In the genomic region with DNA sequence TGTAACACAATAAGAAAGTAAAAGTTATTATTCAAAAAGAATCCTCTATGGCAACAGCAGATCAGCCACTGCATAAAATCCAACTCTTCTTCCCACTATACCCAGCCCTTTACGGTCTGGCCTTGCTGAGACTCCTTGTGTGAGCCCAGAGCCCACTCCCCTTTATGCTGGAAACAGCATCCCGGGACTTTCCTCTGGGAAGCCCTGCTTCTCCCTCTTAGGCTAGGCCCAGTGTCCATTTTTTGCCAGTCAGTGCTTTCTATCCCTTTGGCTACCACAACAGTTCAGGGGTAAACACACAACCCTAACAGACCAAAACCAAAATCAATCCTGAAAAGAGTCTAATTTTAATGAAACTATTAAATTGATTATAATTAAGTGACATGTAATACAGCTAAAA, we compare ENCODE assay signal across 11 cellular contexts. TPM values are rescaled to one million over a fixed set of nuclear protein-coding genes. Genes with fewer than 3 reads are reported as not detected.
DNase-seq lines count a peak whose midpoint lies in the region; ATAC-seq and TF ChIP-seq lines count a peak whose summit lies in the region.
"Had no signal": no experiment of that assay in that cellular context is flagged by ENCODE, and none has a peak within 500 bp of the region (broad histone marks: within the 10 kb centered on the region; RNA-seq: fewer than 3 reads in every experiment).

No MANE protein-coding gene starts in this region.

- TF ChIP-seq CTCF in RWPE1 (conservative IDR thresholded peaks at IDR 0.05; ENCODE audit: low read depth): no peak
- no peak for TF ChIP-seq CTCF in osteocyte (IDR thresholded peaks at IDR 0.05)
- no peak for TF ChIP-seq CTCF in sigmoid colon (IDR thresholded peaks at IDR 0.05)

- H3K4me1 Mint-ChIP-seq in T-helper 1 cell treated with Interleukin-12 subunit alpha and Interleukin-12 subunit beta and Interleukin-4 antibody, amounts not matched to agents 30 μg/mL and 1 μg/mL, for 36 hours (ENCODE audit: low read depth): peaks cover 27% of the 10 kb centered on the region
- H3K4me1 Mint-ChIP-seq in osteocyte (ENCODE audit: unreplicated experiment): peaks cover 46% of the 10 kb centered on the region

- peaks cover 0 to 53% (median 46%) of the 10 kb centered on the region in 4 donors for H3K4me1 ChIP-seq in sigmoid colon

- peak overlapping the region; percentile 85 for H3K4me3 Mint-ChIP-seq in T-helper 1 cell treated with Interleukin-12 subunit alpha and Interleukin-12 subunit beta and Interleukin-4 antibody, amounts not matched to agents 30 μg/mL and 1 μg/mL, for 36 hours
- H3K4me3 Mint-ChIP-seq in osteocyte (ENCODE audit: unreplicated experiment): peak overlapping the region; percentile 48

- H3K9me3 Mint-ChIP-seq in T-helper 1 cell treated with Interleukin-12 subunit alpha and Interleukin-12 subunit beta and Interleukin-4 antibody, amounts not matched to agents 30 μg/mL and 1 μg/mL, for 36 hours: no peaks in the 10 kb centered on the region
- H3K9me3 Mint-ChIP-seq in osteocyte (ENCODE audit: unreplicated experiment): no peaks in the 10 kb centered on the region

- ATAC-seq in HG03520 (IDR thresholded peaks at IDR 0.05; ENCODE audit: unreplicated experiment): no peak

- no peak for DNase-seq in T-helper 1 cell
- DNase-seq in RWPE1 (ENCODE audit: low spot score): no peak
- peak; percentile 37 for DNase-seq in dermis blood vessel endothelial cell
- no peak for DNase-seq in osteocyte (ENCODE audit: extremely low spot score, unreplicated experiment)
- DNase-seq in sigmoid colon: no peak
- no peak for DNase-seq in AG08395 (ENCODE audit: low spot score)
- DNase-seq: 8988T; activated effector memory CD4-positive, alpha-beta T cell treated with Interleukin-2 at 50 U/mL for 16 hours; stimulated activated CD4-positive, alpha-beta T cell treated with anti-CD3 and anti-CD28 coated beads, Interleukin-4, amount 100 ng/mL, for 1 hour had no signal

- intact Hi-C loops in sigmoid colon (cut with DNase I): no loop called here

- H3K36me3 ChIP-seq in sigmoid colon: peaks cover 0 to 20% (median 2%) of the 10 kb centered on the region in 4 donors

- H3K27ac Mint-ChIP-seq in T-helper 1 cell treated with Interleukin-12 subunit alpha and Interleukin-12 subunit beta and Interleukin-4 antibody, amounts not matched to agents 30 μg/mL and 1 μg/mL, for 36 hours: peak overlapping the region; percentile 94
- H3K27ac Mint-ChIP-seq in osteocyte (ENCODE audit: unreplicated experiment): peak overlapping the region; percentile 97

- H3K27me3 Mint-ChIP-seq in T-helper 1 cell treated with Interleukin-12 subunit alpha and Interleukin-12 subunit beta and Interleukin-4 antibody, amounts not matched to agents 30 μg/mL and 1 μg/mL, for 36 hours (ENCODE audit: low read depth): no peaks in the 10 kb centered on the region
- no peaks in the 10 kb centered on the region for H3K27me3 Mint-ChIP-seq in osteocyte (ENCODE audit: unreplicated experiment)

- 92 to 97% methylated on average over 2 of the region's 2 CpGs for WGBS in sigmoid colon, 2 donors

- POLR2A ChIA-PET in RWPE1 (lab: Yijun Ruan, JAX; ENCODE audit: low non-redundant PET): no interaction called here

- no peaks in the 10 kb centered on the region for H3K9me3 ChIP-seq in sigmoid colon

- no peaks in the 10 kb centered on the region for H3K27me3 ChIP-seq in sigmoid colon

- H3K36me3 Mint-ChIP-seq in T-helper 1 cell treated with Interleukin-12 subunit alpha and Interleukin-12 subunit beta and Interleukin-4 antibody, amounts not matched to agents 30 μg/mL and 1 μg/mL, for 36 hours (ENCODE audit: low read depth): peaks cover 4% of the 10 kb centered on the region
- peaks cover 7% of the 10 kb centered on the region for H3K36me3 Mint-ChIP-seq in osteocyte (ENCODE audit: unreplicated experiment)

- TF ChIP-seq POLR2A in sigmoid colon (IDR thresholded peaks at IDR 0.05): no peak

- H3K4me3 ChIP-seq in sigmoid colon: no peak overlapping the region

- H3K27ac ChIP-seq in RWPE1 (peak overlapping the region; percentile 61), sigmoid colon (peak overlapping the region in 1 of 4 donors; percentile 34)

- CTCF ChIA-PET in RWPE1 (lab: Yijun Ruan, JAX): interaction anchor here (0.7 kb wide), 1 partner anchor 70 kb away, joined by 3 read pairs; no protein-coding TSS in a partner anchor

- TF ChIP-seq EP300 in sigmoid colon (IDR thresholded peaks at IDR 0.05): no peak

RNA-seq across cellular contexts. Expression of a gene that starts 20.6 kb away (rescaled TPM):
- total RNA-seq in dermis blood vessel endothelial cell (40.0 and 73.4 TPM in 2 replicates), osteocyte (108 and 112 TPM in 2 replicates), sigmoid colon (100 to 1,000 TPM; 200 to 326 (median 258) TPM)
- 100 to 1,000 TPM in 1 of 3 donors, 10 to 100 TPM in 2; 52.9 to 165 (median 93.9) TPM for polyA plus RNA-seq in sigmoid colon
